In genomic region chr5:166505546-166505945, GRCh38 we compare ENCODE assay signal across 21 cellular contexts.
DNase-seq lines count a peak whose midpoint lies in the region; ATAC-seq and TF ChIP-seq lines count a peak whose summit lies in the region.
"Had no signal": no experiment of that assay in that cellular context is flagged by ENCODE, and none has a peak within 500 bp of the region (broad histone marks: within the 10 kb centered on the region; RNA-seq: fewer than 3 reads in every experiment).

No MANE protein-coding gene starts in this region.

- ATAC-seq in effector memory CD8-positive, alpha-beta T cell (replicated peaks): no peak
- ATAC-seq in HG03442 (IDR thresholded peaks at IDR 0.05; ENCODE audit: unreplicated experiment): no peak
- ATAC-seq: activated T-cell treated with anti-CD3 and anti-CD28 coated beads, Interleukin-2, amount 50 U/mL, for 72 hours; K562; mucosa of descending colon; sciatic nerve had no signal

- H3K36me3 Mint-ChIP-seq in effector memory CD8-positive, alpha-beta T cell (ENCODE audit: insufficient read depth): no peaks in the 10 kb centered on the region
- H3K36me3 Mint-ChIP-seq: activated naive CD4-positive, alpha-beta T cell treated with anti-CD3 and anti-CD28 coated beads, Interleukin-2, amount 10 ng/mL, durations not matched to agents 7 days and 5 days had no signal

- no peak overlapping the region for H3K4me3 ChIP-seq in retinal pigment epithelial cell (ENCODE audit: low read length)
- H3K4me3 ChIP-seq: K562, mucosa of descending colon had no signal

- H3K4me1 Mint-ChIP-seq in effector memory CD8-positive, alpha-beta T cell (ENCODE audit: low read depth in 2 of 2): no peaks in the 10 kb centered on the region
- H3K4me1 Mint-ChIP-seq: activated CD4-positive, alpha-beta T cell treated with anti-CD3 and anti-CD28 coated beads, Interleukin-2, amount 10 ng/mL, durations not matched to agents 7 days and 5 days; activated naive CD4-positive, alpha-beta T cell treated with anti-CD3 and anti-CD28 coated beads, Interleukin-2, amount 10 ng/mL, durations not matched to agents 7 days and 5 days had no signal

- no peak overlapping the region for H3K27ac Mint-ChIP-seq in effector memory CD8-positive, alpha-beta T cell
- H3K27ac Mint-ChIP-seq: activated CD4-positive, alpha-beta T cell treated with anti-CD3 and anti-CD28 coated beads, Interleukin-2, amount 10 ng/mL, durations not matched to agents 7 days and 5 days; activated naive CD4-positive, alpha-beta T cell treated with anti-CD3 and anti-CD28 coated beads, Interleukin-2, amount 10 ng/mL, durations not matched to agents 7 days and 5 days; activated T-cell treated with anti-CD3 and anti-CD28 coated beads, Interleukin-2, amount 50 U/mL, for 72 hours; dendritic cell treated with granulocyte-macrophage colony-stimulating factor and Interleukin-4, amounts not matched to agents 40 ng/mL and 50 ng/mL, for 4 days; nephron; T-helper 2 cell treated with Interferon-gamma antibody and Interleukin-4, amounts not matched to agents 5 μg/mL and 100 μg/mL, for 36 hours had no signal

- TF ChIP-seq CTCF in retinal pigment epithelial cell (conservative IDR thresholded peaks at IDR 0.05; ENCODE audit: low read depth, low read length): no peak

- H3K27me3 Mint-ChIP-seq in effector memory CD8-positive, alpha-beta T cell: no peaks in the 10 kb centered on the region
- H3K27me3 Mint-ChIP-seq: activated CD4-positive, alpha-beta T cell treated with anti-CD3 and anti-CD28 coated beads, Interleukin-2, amount 10 ng/mL, durations not matched to agents 7 days and 5 days; activated naive CD4-positive, alpha-beta T cell treated with anti-CD3 and anti-CD28 coated beads, Interleukin-2, amount 10 ng/mL, durations not matched to agents 7 days and 5 days; dendritic cell treated with granulocyte-macrophage colony-stimulating factor and Interleukin-4, amounts not matched to agents 40 ng/mL and 50 ng/mL, for 4 days had no signal

- peaks cover 0 to 2% of the 10 kb centered on the region in 2 donors for H3K9me3 Mint-ChIP-seq in effector memory CD8-positive, alpha-beta T cell
- H3K9me3 Mint-ChIP-seq: nephron had no signal

- DNase-seq in NCI-H1048 (lab: John Stamatoyannopoulos, UW) (peak; percentile 31), NCI-H345 (lab: John Stamatoyannopoulos, UW) (peak; percentile 81), astrocyte of the hippocampus (ENCODE audit: low read depth, low spot score) (peak; percentile 69), retinal pigment epithelial cell (ENCODE audit: low read depth) (peak; percentile 8), nucleus accumbens (lab: John Stamatoyannopoulos, UW) (no peak)
- DNase-seq in effector memory CD8-positive, alpha-beta T cell: no peak
- DNase-seq: activated CD4-positive, alpha-beta T cell treated with anti-CD3 and anti-CD28 coated beads, Interleukin-2, amount 10 ng/mL, durations not matched to agents 7 days and 5 days; activated naive CD4-positive, alpha-beta T cell treated with anti-CD3 and anti-CD28 coated beads, Interleukin-2, amount 10 ng/mL, durations not matched to agents 7 days and 5 days; activated T-cell treated with anti-CD3 and anti-CD28 coated beads, Interleukin-2, amount 50 U/mL, for 72 hours; amniotic stem cell; mucosa of descending colon; NCI-H1436 treated with DMSO at 0.1 percent for 48 hours; NCI-H226; RPMI8226; stimulated activated naive CD4-positive, alpha-beta T cell treated with Interleukin-2 at 50 U/mL for 16 hours had no signal

- no peak overlapping the region for H3K4me3 Mint-ChIP-seq in effector memory CD8-positive, alpha-beta T cell
- H3K4me3 Mint-ChIP-seq: activated CD4-positive, alpha-beta T cell treated with anti-CD3 and anti-CD28 coated beads, Interleukin-2, amount 10 ng/mL, durations not matched to agents 7 days and 5 days; activated naive CD4-positive, alpha-beta T cell treated with anti-CD3 and anti-CD28 coated beads, Interleukin-2, amount 10 ng/mL, durations not matched to agents 7 days and 5 days; activated T-cell treated with anti-CD3 and anti-CD28 coated beads, Interleukin-2, amount 50 U/mL, for 72 hours; dendritic cell treated with granulocyte-macrophage colony-stimulating factor and Interleukin-4, amounts not matched to agents 40 ng/mL and 50 ng/mL, for 4 days; nephron; T-helper 2 cell treated with Interferon-gamma antibody and Interleukin-4, amounts not matched to agents 5 μg/mL and 100 μg/mL, for 36 hours had no signal

Comparison
In these comparisons a context has a peak if more than half of its experiments do, and no peak if none do; other contexts are left out.
1. DNase-seq: peak in NCI-H1048 (single experiment), NCI-H345 (single experiment), astrocyte of the hippocampus (single experiment) and retinal pigment epithelial cell (single experiment); none in effector memory CD8-positive, alpha-beta T cell (0 of 3) and nucleus accumbens (0 of 56).